10 cellular contexts compared by ENCODE assay signal in genomic region chr11:7617032-7617431, GRCh38.
"Had no signal": no experiment of that assay in that cellular context is flagged by ENCODE, and none has a peak within 500 bp of the region (broad histone marks: within the 10 kb centered on the region; RNA-seq: fewer than 3 reads in every experiment).

No MANE protein-coding gene starts in this region.

- H3K27me3 Mint-ChIP-seq: IgD-negative memory B cell had no signal

- H3K4me2 ChIP-seq: KMS-11 had no signal

- H3K9ac ChIP-seq: GM23248, KMS-11 had no signal

- H3K27ac ChIP-seq: GM23248, KMS-11 had no signal

- H3K4me3 Mint-ChIP-seq: HFFc6, IgD-negative memory B cell had no signal

- H2AFZ ChIP-seq: GM23248 had no signal

- DNase-seq: GM23248, GOT3, HFFc6, KBM-7 had no signal

- H3K4me3 ChIP-seq: GM23248, HAP-1 had no signal

- FAIRE-seq: H54, HepG2 had no signal

- H3K36me3 ChIP-seq: HAP-1 had no signal

- H3K9me3 ChIP-seq: HAP-1 had no signal

- H3K27ac Mint-ChIP-seq: HFFc6, IgD-negative memory B cell had no signal

- H3K9me3 Mint-ChIP-seq: HFFc6, IgD-negative memory B cell had no signal

- ATAC-seq: HCT116, HepG2 had no signal
